In the genomic region with DNA sequence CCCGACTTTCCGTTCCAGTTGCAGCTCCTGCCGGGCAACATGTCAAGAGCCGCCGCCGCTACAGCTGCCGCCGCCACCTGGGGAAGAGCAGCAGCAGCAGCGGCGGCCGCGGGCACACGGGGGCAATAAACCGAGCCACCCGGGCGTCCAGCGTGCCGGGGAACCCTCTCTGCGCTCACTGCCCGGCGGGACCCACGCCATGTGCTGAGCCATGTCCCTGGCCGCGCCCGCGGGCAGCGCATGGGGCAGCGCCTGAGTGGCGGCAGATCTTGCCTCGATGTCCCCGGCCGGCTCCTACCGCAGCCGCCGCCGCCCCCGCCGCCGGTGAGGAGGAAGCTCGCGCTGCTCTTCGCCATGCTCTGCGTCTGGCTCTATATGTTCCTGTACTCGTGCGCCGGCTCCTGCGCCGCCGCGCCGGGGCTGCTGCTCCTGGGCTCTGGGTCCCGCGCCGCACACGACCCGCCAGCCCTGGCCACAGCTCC, we compare ENCODE assay signal across 8 cellular contexts. TPM values are rescaled to one million over a fixed set of nuclear protein-coding genes. Genes with fewer than 3 reads are reported as not detected.
DNase-seq lines count a peak whose midpoint lies in the region; ATAC-seq, FAIRE-seq and TF ChIP-seq lines count a peak whose summit lies in the region.

No MANE protein-coding gene starts in this region.

- intact Hi-C loops in pancreas (cut with DNase I): loop anchor here in 2 of 3 donors (5.0 kb wide), 2 partner anchors 704 to 709 kb away; no protein-coding TSS in a partner anchor

- no peak for FAIRE-seq in pancreas (lab: Jason Lieb, UNC)

- H3K27ac ChIP-seq in WERI-Rb-1 (peak overlapping the region; percentile 94), pancreas (peak overlapping the region in 3 of 4 donors; percentile 45 to 80 (median 50))

- no peak for DNase-seq in WERI-Rb-1
- DNase-seq in fibroblast of mammary gland (ENCODE audit: low read depth): no peak
- DNase-seq in pancreas: no peak
- DNase-seq in activated effector memory CD4-positive, alpha-beta T cell treated with anti-CD3 and anti-CD28 coated beads, Interleukin-2, amount 50 U/mL, for 16 hours: no peak
- DNase-seq in NCI-H345 treated with DMSO at 0.1 percent for 48 hours (lab: John Stamatoyannopoulos, UW; ENCODE audit: unreplicated experiment): no peak

- H3K36me3 ChIP-seq in WERI-Rb-1 (peaks cover 35% of the 10 kb centered on the region), pancreas (no peaks in the 10 kb centered on the region)

- H3K4me3 ChIP-seq in WERI-Rb-1 (ENCODE audit: low read depth, low read length): peak overlapping the region; percentile 100
- peak overlapping the region; percentile 79 for H3K4me3 ChIP-seq in fibroblast of mammary gland (ENCODE audit: control insufficient read depth, low read depth, low read length)
- H3K4me3 ChIP-seq in pancreas: peak overlapping the region; percentile 28 to 63 (median 42)

- peak; percentile 6 for ATAC-seq in GM18517 (IDR thresholded peaks at IDR 0.05; ENCODE audit: unreplicated experiment)
- peak; percentile 3 for ATAC-seq in HG03135 (IDR thresholded peaks at IDR 0.05; ENCODE audit: unreplicated experiment)
- peak; percentile 8 to 31 (median 14) for ATAC-seq in pancreas
- ATAC-seq in HG03097 (IDR thresholded peaks at IDR 0.05; ENCODE audit: low FRiP score, unreplicated experiment): no peak

- H3K9me3 ChIP-seq in WERI-Rb-1 (ENCODE audit: severe bottlenecking) (no peaks in the 10 kb centered on the region), pancreas (no peaks in the 10 kb centered on the region)

- peaks cover 8 to 15% (median 10%) of the 10 kb centered on the region in 3 donors for H3K4me1 ChIP-seq in pancreas

- TF ChIP-seq CTCF in WERI-Rb-1 (IDR thresholded peaks at IDR 0.05; ENCODE audit: low read depth, low read length) (no peak), fibroblast of mammary gland (conservative IDR thresholded peaks at IDR 0.05; ENCODE audit: control insufficient read depth, insufficient read depth, low read depth, low read length) (no peak), pancreas (IDR thresholded peaks at IDR 0.05) (no peak)

- whole genome bisulfite sequencing in pancreas, 2 donors: 1% methylated on average over 35 to 56 of the region's 56 CpGs

- H3K27me3 ChIP-seq in WERI-Rb-1 (ENCODE audit: insufficient read depth, low read depth, severe bottlenecking) (no peaks in the 10 kb centered on the region), pancreas (peaks cover 0 to 35% (median 6%) of the 10 kb centered on the region in 4 donors)

RNA-seq across cellular contexts. Expression of gene HS3ST3B1, which starts 0.4 kb away (rescaled TPM):
- 1 to 10 TPM in 4 of 6 donors, under 1 TPM in 2; 0.59 to 2.8 (median 1.5) TPM for total RNA-seq in pancreas
- polyA plus RNA-seq in pancreas: 1 to 10 TPM in 1 of 2 donors, under 1 TPM in 1; 0.30 to 2.3 TPM

Comparison
In these comparisons a context has a peak if more than half of its experiments do, and no peak if none do; other contexts are left out.
1. H3K4me3 ChIP-seq: peak in every context shown above with its lines; median percentile 100 in WERI-Rb-1; 79 in fibroblast of mammary gland; 42 in pancreas.